ENCODE assay signal across 10 cellular contexts in the genomic region with DNA sequence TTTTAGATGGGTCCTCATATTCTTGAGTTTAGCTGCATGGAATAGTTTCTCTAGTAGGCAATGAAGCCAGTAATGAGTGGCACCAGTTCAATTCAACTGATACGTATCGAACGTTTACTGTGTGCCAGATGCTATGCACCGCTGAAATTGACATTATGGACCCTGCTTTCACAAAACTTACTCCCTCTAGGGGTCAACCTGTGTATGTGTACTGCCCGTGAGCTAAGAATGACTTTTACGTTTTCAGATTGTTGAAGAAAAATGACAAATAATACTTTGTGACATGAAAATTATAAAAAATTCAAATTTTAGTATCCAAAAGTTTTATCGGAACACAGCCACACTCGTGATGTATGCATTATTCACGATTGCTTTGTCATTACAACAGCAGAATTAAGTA.
DNase-seq lines count a peak whose midpoint lies in the region; ATAC-seq, FAIRE-seq and TF ChIP-seq lines count a peak whose summit lies in the region.
"Had no signal": no experiment of that assay in that cellular context is flagged by ENCODE, and none has a peak within 500 bp of the region (broad histone marks: within the 10 kb centered on the region; RNA-seq: fewer than 3 reads in every experiment).

No MANE protein-coding gene starts in this region.

- no peak overlapping the region for H2AFZ ChIP-seq in PC-9

- H3K27me3 ChIP-seq in left ventricle myocardium inferior (ENCODE audit: low read depth) (no peaks in the 10 kb centered on the region), right atrium auricular region (no peaks in the 10 kb centered on the region), PC-9 (ENCODE audit: insufficient read depth, low read depth) (no peaks in the 10 kb centered on the region)

- H3K4me1 ChIP-seq in left ventricle myocardium inferior (peaks cover 5% of the 10 kb centered on the region), right atrium auricular region (no peaks in the 10 kb centered on the region), PC-9 (replicated peaks; ENCODE audit: insufficient read depth) (no peaks in the 10 kb centered on the region)

- H3K4me3 ChIP-seq in left ventricle myocardium inferior = no peak overlapping the region
- H3K4me3 ChIP-seq in right atrium auricular region = no peak overlapping the region
- H3K4me3 ChIP-seq in PC-9 = no peak overlapping the region
- H3K4me3 ChIP-seq in fibroblast of pulmonary artery (replicated peaks; ENCODE audit: low read depth, low read length) = no peak overlapping the region

- H3K36me3 ChIP-seq in left ventricle myocardium inferior (no peaks in the 10 kb centered on the region), right atrium auricular region (no peaks in the 10 kb centered on the region), PC-9 (ENCODE audit: low read depth) (no peaks in the 10 kb centered on the region)

- no peaks in the 10 kb centered on the region for H3K9me2 ChIP-seq in PC-9 (ENCODE audit: insufficient read depth)

- intact Hi-C loops in left ventricle myocardium inferior (cut with micrococcal nuclease) = no loop called here
- intact Hi-C loops in PC-9 (cut with micrococcal nuclease; ENCODE audit: unreplicated experiment) = no loop called here

- no peak for ATAC-seq in GM19455 (IDR thresholded peaks at IDR 0.05; ENCODE audit: unreplicated experiment)

- no peaks in the 10 kb centered on the region for H4K20me1 ChIP-seq in PC-9 (ENCODE audit: insufficient read depth)

- H3F3A ChIP-seq in PC-9 (ENCODE audit: insufficient read depth, low read depth) = no peaks in the 10 kb centered on the region

- BruUV-seq in PC-9 (replicated peaks; lab: Mats Ljungman, UMichigan) = no TSS peak

- no peak for FAIRE-seq in urothelium cell line (lab: Jason Lieb, UNC)

- H3K27ac ChIP-seq in left ventricle myocardium inferior (replicated peaks) (no peak overlapping the region), right atrium auricular region (no peak overlapping the region), PC-9 (no peak overlapping the region)

- H3K4me2 ChIP-seq in PC-9 = no peak overlapping the region

- POLR2A ChIA-PET in PC-9 (lab: Charles Lee; ENCODE audit: unreplicated experiment) = no interaction called here

- TF ChIP-seq CTCF in left ventricle myocardium inferior (IDR thresholded peaks at IDR 0.05; ENCODE audit: borderline replicate concordance) (peak; percentile 40), right atrium auricular region (IDR thresholded peaks at IDR 0.05) (peak in 1 of 2 donors; percentile 27), PC-9 (conservative IDR thresholded peaks at IDR 0.05) (peak; percentile 33; the same call in 1 of the 2 replicates), fibroblast of pulmonary artery (IDR thresholded peaks at IDR 0.05; ENCODE audit: low read length, missing control alignments) (peak; percentile 37)

- H3K9me3 ChIP-seq in left ventricle myocardium inferior (replicated peaks) (no peaks in the 10 kb centered on the region), right atrium auricular region (no peaks in the 10 kb centered on the region), PC-9 (ENCODE audit: insufficient read depth, low read depth) (no peaks in the 10 kb centered on the region)

- DNase-seq in left ventricle myocardium inferior (no peak), right atrium auricular region (ENCODE audit: low spot score) (no peak), PC-9 (no peak), fibroblast of pulmonary artery (ENCODE audit: low read depth) (no peak), urothelium cell line (ENCODE audit: low spot score) (peak; percentile 1), NCI-H146 (lab: John Stamatoyannopoulos, UW) (no peak), NCI-H1092 treated with DMSO at 0.1 percent for 48 hours (lab: John Stamatoyannopoulos, UW) (no peak)
- DNase-seq: DMS79 treated with DMSO at 0.1 percent for 48 hours, islet precursor cell had no signal

- CTCF ChIA-PET in PC-9 (lab: Charles Lee) = no interaction called here

- H3K79me2 ChIP-seq in PC-9 (ENCODE audit: low read depth) = no peaks in the 10 kb centered on the region
